ENCODE assay signal across 23 cellular contexts in the genomic region with DNA sequence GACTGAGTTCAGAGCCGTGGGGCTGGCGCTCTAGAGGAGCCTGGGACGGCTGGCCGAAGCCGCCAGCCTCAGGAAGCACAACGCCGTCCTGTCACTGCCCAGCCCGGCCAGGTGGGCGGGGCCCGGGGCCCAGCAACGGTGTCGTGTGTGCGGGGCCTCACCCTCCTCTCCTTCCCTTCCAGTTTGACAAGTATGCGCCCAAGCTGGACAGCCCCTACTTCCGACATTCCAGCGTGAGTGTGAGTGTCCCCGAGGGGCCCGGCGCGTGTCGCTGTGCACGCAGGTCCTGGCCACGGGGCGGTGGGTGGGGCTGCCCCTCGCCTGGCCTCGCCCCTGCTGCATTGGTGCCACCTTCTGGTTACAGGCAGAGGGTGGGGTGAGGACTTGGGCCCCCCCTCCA. TPM values are rescaled to one million over a fixed set of nuclear protein-coding genes. Genes with fewer than 3 reads are reported as not detected.
"Had no signal": no experiment of that assay in that cellular context is flagged by ENCODE, and none has a peak within 500 bp of the region (broad histone marks: within the 10 kb centered on the region; RNA-seq: fewer than 3 reads in every experiment).

No MANE protein-coding gene starts in this region.

- H3K27me3 ChIP-seq: dorsolateral prefrontal cortex, neutrophil, pancreas, sigmoid colon, testis had no signal

- H3K4me1 ChIP-seq: left ventricle myocardium inferior, pancreas, sigmoid colon had no signal

- DNase-seq: activated B cell treated with CpG ODN at 0.5 μM for 24 hours; activated CD4-positive, alpha-beta memory T cell treated with anti-CD3 and anti-CD28 coated beads for 36 hours; activated CD4-positive, alpha-beta T cell treated with anti-CD3 and anti-CD28 coated beads for 4 hours; activated naive CD4-positive, alpha-beta T cell; activated naive CD8-positive, alpha-beta T cell treated with anti-CD3 and anti-CD28 coated beads, Interleukin-2, amount 10 ng/mL, durations not matched to agents 7 days and 5 days; central memory CD4-positive, alpha-beta T cell; dorsolateral prefrontal cortex; foreskin fibroblast; hippocampal formation; islet precursor cell; left ventricle myocardium inferior; mesendoderm; natural killer cell; sigmoid colon; stimulated activated CD4-positive, alpha-beta T cell treated with anti-CD3 and anti-CD28 coated beads, Interleukin-4, amount 100 ng/mL, for 24 hours; T-cell; T-helper 9 cell had no signal

- ATAC-seq: natural killer cell; pancreas; stimulated activated effector memory CD8-positive, alpha-beta T cell treated with anti-CD3 and anti-CD28 coated beads, Interleukin-12 subunit alpha, Interleukin-12 subunit beta, amount 100 ng/mL, for 72 hours; T-cell had no signal

- H3K9me3 ChIP-seq: left ventricle myocardium inferior, neutrophil, pancreas, sigmoid colon, testis had no signal

- H3K27ac ChIP-seq: dorsolateral prefrontal cortex, epithelial cell of prostate, left ventricle myocardium inferior, neutrophil, pancreas, sigmoid colon had no signal

- H3K4me3 ChIP-seq: dorsolateral prefrontal cortex, left ventricle myocardium inferior, pancreas, sigmoid colon, testis had no signal

RNA-seq across cellular contexts. Expression of a gene that starts 38.3 kb away (rescaled TPM):
- total RNA-seq: activated B cell treated with CpG ODN at 0.5 μM for 24 hours; activated CD4-positive, alpha-beta memory T cell treated with anti-CD3 and anti-CD28 coated beads for 36 hours; activated naive CD8-positive, alpha-beta T cell treated with anti-CD3 and anti-CD28 coated beads, Interleukin-2, amount 10 ng/mL, durations not matched to agents 7 days and 5 days; left ventricle myocardium inferior; natural killer cell; pancreas; T-cell; urinary bladder had no signal

RNA-seq across cellular contexts. Expression of a gene that starts 46.5 kb away (rescaled TPM):
- total RNA-seq: activated B cell treated with CpG ODN at 0.5 μM for 24 hours; activated CD4-positive, alpha-beta memory T cell treated with anti-CD3 and anti-CD28 coated beads for 36 hours; activated naive CD8-positive, alpha-beta T cell treated with anti-CD3 and anti-CD28 coated beads, Interleukin-2, amount 10 ng/mL, durations not matched to agents 7 days and 5 days; left ventricle myocardium inferior; natural killer cell; T-cell; urinary bladder had no signal
